Comparison of ENCODE assay signal across 1 cellular context in genomic region chr7:151109094-151110048, GRCh38.
TF ChIP-seq lines count a peak whose summit lies in the region.

No MANE protein-coding gene starts in this region.

TF ChIP-seq in K562, 482 proteins besides CTCF, POLR2A, EP300 and RAD21 (continued from another document and continues in another):
- TF ChIP-seq E2F8 (IDR thresholded peaks at IDR 0.05; ENCODE audit: low read depth, partially characterized antibody) (no peak), ZBTB9 (CRISPR knock-in tag; IDR thresholded peaks at IDR 0.05) (no peak), MYNN (IDR thresholded peaks at IDR 0.05) (no peak), MYNN (CRISPR knock-in tag; IDR thresholded peaks at IDR 0.05) (no peak), NFATC3 (IDR thresholded peaks at IDR 0.05) (no peak), E2F3 (CRISPR knock-in tag; IDR thresholded peaks at IDR 0.05) (no peak), NKRF (IDR thresholded peaks at IDR 0.05; ENCODE audit: borderline replicate concordance) (0 out of 2 replicates have a peak, but pooled peaks have one; percentile 60), STAG1 (CRISPR knock-in tag; IDR thresholded peaks at IDR 0.05; ENCODE audit: borderline replicate concordance) (no peak), ELF1 (tag; IDR thresholded peaks at IDR 0.05) (no peak), STAT5A (IDR thresholded peaks at IDR 0.05; ENCODE audit: borderline replicate concordance, low read length) (no peak), BCOR (IDR thresholded peaks at IDR 0.05) (peak; percentile 67; the same call in 1 of the 2 replicates), THAP12 (CRISPR knock-in tag; IDR thresholded peaks at IDR 0.05) (no peak), FOXA3 (CRISPR knock-in tag; conservative IDR thresholded peaks at IDR 0.05 in 1 of 2, IDR thresholded peaks at IDR 0.05 in 1 of 2) (no peak), CTBP1 (IDR thresholded peaks at IDR 0.05; ENCODE audit: borderline replicate concordance) (peak; percentile 13; the same call in 1 of the 2 replicates), CXXC5 (CRISPR knock-in tag; IDR thresholded peaks at IDR 0.05) (0 out of 2 replicates have a peak, but pooled peaks have one; percentile 25), ASH1L (IDR thresholded peaks at IDR 0.05; ENCODE audit: borderline replicate concordance, low read depth, partially characterized antibody) (no peak), TARDBP (IDR thresholded peaks at IDR 0.05) (no peak), THRA (IDR thresholded peaks at IDR 0.05) (no peak), FOXP4 (CRISPR knock-in tag; IDR thresholded peaks at IDR 0.05; ENCODE audit: borderline replicate concordance) (no peak), RERE (CRISPR knock-in tag; IDR thresholded peaks at IDR 0.05; ENCODE audit: borderline replicate concordance) (no peak), TCF15 (CRISPR knock-in tag; IDR thresholded peaks at IDR 0.05) (no peak), CREBBP (IDR thresholded peaks at IDR 0.05; ENCODE audit: low read depth, low read length) (no peak), ATF7 (IDR thresholded peaks at IDR 0.05) (peak; percentile 90), GATA2 (CRISPR knock-in tag; IDR thresholded peaks at IDR 0.05) (peak; percentile 83), MAZ (CRISPR knock-in tag; conservative IDR thresholded peaks at IDR 0.05 in 1 of 2, IDR thresholded peaks at IDR 0.05 in 1 of 2) (no peak), SRF (CRISPR knock-in tag; IDR thresholded peaks at IDR 0.05) (peak in 1 of 2 experiments; percentile 89; a peak in 2 of 4 replicates), PTRF (tag; IDR thresholded peaks at IDR 0.05) (no peak), ZFX (CRISPR knock-in tag; IDR thresholded peaks at IDR 0.05) (no peak), HDAC1 (IDR thresholded peaks at IDR 0.05) (peak in 1 of 2 experiments; percentile 65; a peak in 1 of 4 replicates), RNF2 (IDR thresholded peaks at IDR 0.05) (no peak), SUPT5H (IDR thresholded peaks at IDR 0.05) (no peak), RBM17 (IDR thresholded peaks at IDR 0.05; ENCODE audit: borderline replicate concordance, low read depth, low read length) (no peak), ZNF77 (CRISPR knock-in tag; IDR thresholded peaks at IDR 0.05) (no peak), AFF1 (IDR thresholded peaks at IDR 0.05; ENCODE audit: low read depth in 1 of 2, partially characterized antibody in 2 of 2) (peak in 1 of 2 experiments; percentile 47), DIDO1 (tag; IDR thresholded peaks at IDR 0.05; ENCODE audit: low read depth) (no peak), ZC3H4 (CRISPR knock-in tag; IDR thresholded peaks at IDR 0.05; ENCODE audit: borderline replicate concordance) (no peak), ZC3H8 (IDR thresholded peaks at IDR 0.05) (no peak), DLX4 (CRISPR knock-in tag; IDR thresholded peaks at IDR 0.05) (no peak), HSF4 (CRISPR knock-in tag; IDR thresholded peaks at IDR 0.05; ENCODE audit: borderline replicate concordance) (no peak)
